Comparison of ENCODE assay signal across 20 cellular contexts in genomic region chr1:233714631-233715217, GRCh38.
DNase-seq lines count a peak whose midpoint lies in the region; ATAC-seq, FAIRE-seq and TF ChIP-seq lines count a peak whose summit lies in the region.
"Had no signal": no experiment of that assay in that cellular context is flagged by ENCODE, and none has a peak within 500 bp of the region (broad histone marks: within the 10 kb centered on the region; RNA-seq: fewer than 3 reads in every experiment).

No MANE protein-coding gene starts in this region.

- H3K36me3 ChIP-seq in GM12878 (ENCODE audit: control insufficient read depth in 2 of 2, insufficient read depth in 2 of 2, low read length in 1 of 2) (no peaks in the 10 kb centered on the region), small intestine (ENCODE audit: control insufficient read depth in 2 of 2, insufficient read depth in 2 of 2, low read length in 2 of 2) (no peaks in the 10 kb centered on the region), heart right ventricle (no peaks in the 10 kb centered on the region)
- H3K36me3 ChIP-seq: BLaER1, colonic mucosa, neural progenitor cell had no signal

- no peaks in the 10 kb centered on the region for H4K20me1 ChIP-seq in GM12878 (ENCODE audit: control insufficient read depth, insufficient read depth)
- H4K20me1 ChIP-seq: BLaER1 had no signal

- no peak overlapping the region for H3K9ac ChIP-seq in GM12878 (ENCODE audit: control insufficient read depth, insufficient read depth, low read length)
- H3K9ac ChIP-seq: BLaER1, neural progenitor cell had no signal

- intact Hi-C loops in GM12878 (cut with micrococcal nuclease; ENCODE audit: unreplicated experiment): no loop called here
- intact Hi-C loops in heart right ventricle (cut with DNase I): no loop called here

- no peak overlapping the region for H3K4me3 Mint-ChIP-seq in chondrocyte (ENCODE audit: unreplicated experiment)
- H3K4me3 Mint-ChIP-seq: activated CD4-positive, alpha-beta memory T cell treated with anti-CD3 and anti-CD28 coated beads for 36 hours; activated naive CD4-positive, alpha-beta T cell treated with anti-CD3 and anti-CD28 coated beads, Interleukin-2, amount 10 ng/mL, durations not matched to agents 7 days and 5 days; neural progenitor cell had no signal

- H3K4me2 ChIP-seq in GM12878 (ENCODE audit: control insufficient read depth, insufficient read depth): no peak overlapping the region
- H3K4me2 ChIP-seq: BLaER1, neural progenitor cell had no signal

- no peak overlapping the region for H3K27ac Mint-ChIP-seq in chondrocyte (ENCODE audit: unreplicated experiment)
- H3K27ac Mint-ChIP-seq: activated CD4-positive, alpha-beta memory T cell treated with anti-CD3 and anti-CD28 coated beads for 36 hours; activated naive CD4-positive, alpha-beta T cell treated with anti-CD3 and anti-CD28 coated beads, Interleukin-2, amount 10 ng/mL, durations not matched to agents 7 days and 5 days; neural progenitor cell had no signal

- H2AFZ ChIP-seq in GM12878 (ENCODE audit: control insufficient read depth, low read depth, low read length): no peak overlapping the region
- H2AFZ ChIP-seq: neural progenitor cell had no signal

- no peaks in the 10 kb centered on the region for H3K36me3 Mint-ChIP-seq in chondrocyte (ENCODE audit: low read depth)
- H3K36me3 Mint-ChIP-seq: activated CD4-positive, alpha-beta memory T cell treated with anti-CD3 and anti-CD28 coated beads for 36 hours; activated naive CD4-positive, alpha-beta T cell treated with anti-CD3 and anti-CD28 coated beads, Interleukin-2, amount 10 ng/mL, durations not matched to agents 7 days and 5 days; neural progenitor cell had no signal

- CTCF ChIA-PET in GM12878 (lab: Yijun Ruan, JAX): interaction anchor here (0.9 to 1.4 kb wide), 3 partner anchors 9 to 274 kb away, joined by 3 to 4 read pairs (median 3); no protein-coding TSS in a partner anchor

- in situ Hi-C loops in GM12878 (cut with MboI): no loop called here

- no peaks in the 10 kb centered on the region for H3K4me1 ChIP-seq in GM12878 (ENCODE audit: control insufficient read depth, insufficient read depth, low read length)
- H3K4me1 ChIP-seq in small intestine (ENCODE audit: control insufficient read depth in 2 of 2, insufficient read depth in 1 of 2, low read depth in 1 of 2, low read length in 1 of 2): no peaks in the 10 kb centered on the region
- peaks cover 0 to 9% (median 0%) of the 10 kb centered on the region in 9 donors for H3K4me1 ChIP-seq in heart right ventricle
- H3K4me1 ChIP-seq: BLaER1, colonic mucosa, testis had no signal

- H3K27me3 ChIP-seq in GM12878 (replicated peaks in 1 of 2; ENCODE audit: control insufficient read depth in 2 of 2, insufficient read depth in 2 of 2, low read length in 1 of 2) (no peaks in the 10 kb centered on the region), small intestine (ENCODE audit: control insufficient read depth in 2 of 2, insufficient read depth in 2 of 2, low read length in 2 of 2) (no peaks in the 10 kb centered on the region), heart right ventricle (no peaks in the 10 kb centered on the region)
- H3K27me3 ChIP-seq: BLaER1, colonic mucosa, neural progenitor cell, testis had no signal

- 34% methylated on average over 4 of the region's 4 CpGs for WGBS in GM12878 (ENCODE audit: insufficient coverage, insufficient replicate concordance, low lambda C conversion rate, missing lambda C conversion rate)
- 14 to 42% (median 35%) methylated on average over 4 of the region's 4 CpGs for WGBS in small intestine, 3 donors
- WGBS in heart right ventricle, 2 donors: 41 to 56% methylated on average over 4 of the region's 4 CpGs

- H3K4me3 ChIP-seq in GM12878: no peak overlapping the region
- no peak overlapping the region for H3K4me3 ChIP-seq in small intestine (ENCODE audit: low read depth in 1 of 2, low read length in 2 of 2)
- no peak overlapping the region for H3K4me3 ChIP-seq in heart right ventricle
- H3K4me3 ChIP-seq: BLaER1, colonic mucosa, neural progenitor cell, testis had no signal

- H3K4me1 Mint-ChIP-seq in chondrocyte (ENCODE audit: low read depth): no peaks in the 10 kb centered on the region
- H3K4me1 Mint-ChIP-seq: activated naive CD4-positive, alpha-beta T cell treated with anti-CD3 and anti-CD28 coated beads, Interleukin-2, amount 10 ng/mL, durations not matched to agents 7 days and 5 days; neural progenitor cell had no signal

- H3K27me3 Mint-ChIP-seq in chondrocyte (ENCODE audit: low read depth): peaks cover 2% of the 10 kb centered on the region
- H3K27me3 Mint-ChIP-seq: activated naive CD4-positive, alpha-beta T cell treated with anti-CD3 and anti-CD28 coated beads, Interleukin-2, amount 10 ng/mL, durations not matched to agents 7 days and 5 days had no signal

- H3K9me3 Mint-ChIP-seq in chondrocyte (ENCODE audit: low read depth): peaks cover 2% of the 10 kb centered on the region
- H3K9me3 Mint-ChIP-seq: activated naive CD4-positive, alpha-beta T cell treated with anti-CD3 and anti-CD28 coated beads, Interleukin-2, amount 10 ng/mL, durations not matched to agents 7 days and 5 days had no signal

- H3K9me3 ChIP-seq in GM12878 (replicated peaks; ENCODE audit: control insufficient read depth, insufficient read depth, low read length) (no peaks in the 10 kb centered on the region; the same call in 1 of the 3 replicates), small intestine (ENCODE audit: control insufficient read depth, low read depth) (no peaks in the 10 kb centered on the region), heart right ventricle (peaks cover 0 to 21% (median 0%) of the 10 kb centered on the region in 11 donors)
- H3K9me3 ChIP-seq: BLaER1, colonic mucosa, testis had no signal

- POLR2A ChIA-PET in GM12878 (lab: Charles Lee): no interaction called here

- SMC1A ChIA-PET in GM12878 (lab: Charles Lee; ENCODE audit: uncharacterized antibody, unreplicated experiment): interaction anchor here (0.7 to 2.0 kb wide), 10 partner anchors 9 to 274 kb away, joined by 3 to 6 read pairs (median 3); no protein-coding TSS in a partner anchor

- no peak for TF ChIP-seq POLR2A in GM12878 (IDR thresholded peaks at IDR 0.05; ENCODE audit: low read depth, low read length)

- RAD21 ChIA-PET in GM12878 (lab: Charles Lee; ENCODE audit: unreplicated experiment): interaction anchor here (0.9 kb wide), 1 partner anchor 40 kb away, joined by 3 read pairs; no protein-coding TSS in a partner anchor

- no peak for TF ChIP-seq CTCF in GM12878 (IDR thresholded peaks at IDR 0.05 in 2 of 3, conservative IDR thresholded peaks at IDR 0.05 in 1 of 3; ENCODE audit: control insufficient read depth in 2 of 3, extremely low read depth in 1 of 3, insufficient read depth in 1 of 3, low read depth in 3 of 3, low read length in 3 of 3)
- TF ChIP-seq CTCF in heart right ventricle (IDR thresholded peaks at IDR 0.05): no peak
- TF ChIP-seq CTCF in chondrocyte (IDR thresholded peaks at IDR 0.05): no peak

- ATAC-seq in GM12878 (peak; percentile 84), heart right ventricle (no peak)

- no peak for TF ChIP-seq RAD21 in GM12878 (IDR thresholded peaks at IDR 0.05; ENCODE audit: insufficient read depth, low read depth, low read length)

- TF ChIP-seq EP300 in GM12878 (IDR thresholded peaks at IDR 0.05; ENCODE audit: borderline replicate concordance in 1 of 2, control insufficient read depth in 1 of 2, low read depth in 2 of 2, low read length in 2 of 2): no peak

- FAIRE-seq in GM12878 (lab: Jason Lieb, UNC) (no peak), small intestine (lab: Jason Lieb, UNC) (no peak)
- FAIRE-seq: astrocyte, GM18507 had no signal

- DNase-seq in DMS153 (lab: John Stamatoyannopoulos, UW) (peak; percentile 34), DMS153 treated with DMSO at 0.1 percent for 48 hours (lab: John Stamatoyannopoulos, UW; ENCODE audit: unreplicated experiment) (no peak), NCI-H2107 (lab: John Stamatoyannopoulos, UW) (peak; percentile 45), GM12878 (ENCODE audit: low read depth, low spot score) (no peak), small intestine (peak; percentile 68), heart right ventricle (no peak), chondrocyte (ENCODE audit: low spot score) (no peak)
- DNase-seq in central memory CD4-positive, alpha-beta T cell: no peak
- DNase-seq: activated CD4-positive, alpha-beta memory T cell treated with anti-CD3 and anti-CD28 coated beads for 36 hours; activated naive CD4-positive, alpha-beta T cell treated with anti-CD3 and anti-CD28 coated beads, Interleukin-2, amount 10 ng/mL, durations not matched to agents 7 days and 5 days; activated T-cell treated with anti-CD3 and anti-CD28 coated beads, Interleukin-2, amount 50 U/mL, for 1 hour; colonic mucosa; GOT3; kidney glomerular epithelial cell; NCI-H1930; testis had no signal

- no TSS peak for BruUV-seq in GM12878 (replicated peaks; lab: Mats Ljungman, UMichigan)

- no peaks in the 10 kb centered on the region for H3K79me2 ChIP-seq in GM12878 (ENCODE audit: control insufficient read depth, insufficient read depth, low read length)

- H3K27ac ChIP-seq in GM12878 (ENCODE audit: control insufficient read depth, insufficient read depth) (no peak overlapping the region), small intestine (ENCODE audit: low read depth in 1 of 2, low read length in 1 of 2) (no peak overlapping the region), heart right ventricle (no peak overlapping the region)
- H3K27ac ChIP-seq: BLaER1, colonic mucosa, neural progenitor cell, testis had no signal

TF ChIP-seq in GM12878, 131 proteins besides CTCF, POLR2A, EP300 and RAD21:
- TF ChIP-seq MTA2 (IDR thresholded peaks at IDR 0.05; ENCODE audit: low read depth) (peak; percentile 70), IKZF2 (IDR thresholded peaks at IDR 0.05) (peak in 1 of 2 experiments; percentile 47; a peak in 1 of 4 replicates), IKZF1 (conservative IDR thresholded peaks at IDR 0.05) (peak; percentile 33; the same call in 1 of the 2 replicates), FOXM1 (IDR thresholded peaks at IDR 0.05; ENCODE audit: low read depth, low read length) (no peak), SPI1 (IDR thresholded peaks at IDR 0.05; ENCODE audit: borderline replicate concordance, insufficient read depth, low read depth, low read length) (peak; percentile 86)

Comparison
In these comparisons a context has a peak if more than half of its experiments do, and no peak if none do; other contexts are left out.
1. DNase-seq: peak in DMS153 (single experiment), NCI-H2107 (single experiment) and small intestine (single experiment); none in DMS153 treated with DMSO at 0.1 percent for 48 hours (single experiment), GM12878 (single experiment), heart right ventricle (0 of 2), central memory CD4-positive, alpha-beta T cell (single experiment) and chondrocyte (single experiment).